8 cellular contexts compared by ENCODE assay signal in genomic region chr2:199955339-199956061, GRCh38. TPM values are rescaled to one million over a fixed set of nuclear protein-coding genes. Genes with fewer than 3 reads are reported as not detected.
DNase-seq lines count a peak whose midpoint lies in the region; ATAC-seq and TF ChIP-seq lines count a peak whose summit lies in the region.

MAIP1 (plus strand) TSS chr2:199955582; CDS start chr2:199955799, 217 bp downstream.
TYW5 (minus strand) TSS chr2:199955491; CDS start chr2:199955470, 21 bp downstream.

- in situ Hi-C loops in transverse colon (cut with MboI; ENCODE audit: low pct_ligation_motif_present in 1 of 4, low pct_unique_long_range_greater_than_20kb in 1 of 4, low sequenced_read_pairs in 3 of 4): loop anchor here in 1 of 4 donors (25.0 kb wide), 1 partner anchor 757 kb away; no protein-coding TSS in a partner anchor

- H3K4ac ChIP-seq in trophoblast cell (ENCODE audit: low read depth, low read length): peak within 1 kb of the TSS; percentile 92

- peaks cover 16% of the 10 kb centered on the region for H3K36me3 ChIP-seq in cardiac muscle cell
- peaks cover under 1 to 1% of the 10 kb centered on the region in 2 experiments for H3K36me3 ChIP-seq in trophoblast cell (ENCODE audit: control insufficient read depth in 1 of 2, insufficient read depth in 2 of 2, low read length in 2 of 2)
- H3K36me3 ChIP-seq in transverse colon: peaks cover 0 to 13% (median 3%) of the 10 kb centered on the region in 4 donors

- peaks cover 14% of the 10 kb centered on the region for H3K79me2 ChIP-seq in trophoblast cell (ENCODE audit: control insufficient read depth, insufficient read depth, low read length, poor library complexity)

- peak within 1 kb of the TSS; percentile 82 for H3K14ac ChIP-seq in trophoblast cell (ENCODE audit: low read length)

- peak; percentile 45 for DNase-seq in NCI-H128 (lab: John Stamatoyannopoulos, UW; ENCODE audit: unreplicated experiment)
- DNase-seq in SW 1271 (lab: John Stamatoyannopoulos, UW): peak; percentile 64 to 91
- DNase-seq in activated naive CD8-positive, alpha-beta T cell treated with anti-CD3 and anti-CD28 coated beads, Interleukin-2, amount 50 U/mL, for 16 hours (ENCODE audit: low read depth, low spot score): peak; percentile 51
- peak; percentile 87 to 88 for DNase-seq in cardiac muscle cell (ENCODE audit: low read depth in 1 of 2, low spot score in 1 of 2)
- peak; percentile 69 to 83 for DNase-seq in trophoblast cell
- DNase-seq in transverse colon: peak; percentile 86

- WGBS in trophoblast cell (ENCODE audit: extremely low coverage, insufficient coverage, insufficient read length): no CpG with 5 or more reads among the region's 64 CpGs
- 0% methylated on average over 42 of the region's 64 CpGs; no CpG with 5 or more reads in 1 of the 2 donors for WGBS in transverse colon (ENCODE audit: low coverage in 1 of 2), 2 donors

- H3K4me3 ChIP-seq in GM12875 (ENCODE audit: low read depth, low read length) (peak within 1 kb of the TSS; percentile 85), cardiac muscle cell (peak within 1 kb of the TSS; percentile 71), trophoblast cell (ENCODE audit: low read depth, low read length) (peak within 1 kb of the TSS; percentile 98), transverse colon (peak within 1 kb of the TSS; percentile 56 to 98 (median 84))

- peak within 1 kb of the TSS; percentile 98 for H3K18ac ChIP-seq in trophoblast cell (ENCODE audit: low read length)

- TF ChIP-seq EP300 in transverse colon (IDR thresholded peaks at IDR 0.05; ENCODE audit: low read depth): no peak

- H4K91ac ChIP-seq in trophoblast cell (ENCODE audit: low read depth, low read length): peak within 1 kb of the TSS; percentile 92

- no peaks in the 10 kb centered on the region for H3K9me3 ChIP-seq in cardiac muscle cell (ENCODE audit: low read depth)
- H3K9me3 ChIP-seq in trophoblast cell (ENCODE audit: insufficient read depth, low read depth, low read length): no peaks in the 10 kb centered on the region
- H3K9me3 ChIP-seq in transverse colon: no peaks in the 10 kb centered on the region

- peak within 1 kb of the TSS; percentile 98 for H2AFZ ChIP-seq in trophoblast cell (ENCODE audit: insufficient read depth, low read length, poor library complexity)

- peak within 1 kb of the TSS; percentile 20 for H2AK5ac ChIP-seq in trophoblast cell (ENCODE audit: low read length)

- H4K8ac ChIP-seq in trophoblast cell (ENCODE audit: low read depth, low read length): peak within 1 kb of the TSS; percentile 97

- ATAC-seq in HG02759 (IDR thresholded peaks at IDR 0.05; ENCODE audit: unreplicated experiment): peak; percentile 85

- peak; percentile 84 for TF ChIP-seq POLR2A in transverse colon (IDR thresholded peaks at IDR 0.05)

- peak within 1 kb of the TSS; percentile 97 for H3K9ac ChIP-seq in trophoblast cell (ENCODE audit: low read length)

- H3K27ac ChIP-seq in cardiac muscle cell: peak within 1 kb of the TSS; percentile 99
- peak within 1 kb of the TSS; percentile 98 for H3K27ac ChIP-seq in trophoblast cell (ENCODE audit: low read depth, low read length)
- H3K27ac ChIP-seq in transverse colon: peak within 1 kb of the TSS; percentile 92 to 96 (median 94)

- H3K4me1 ChIP-seq in cardiac muscle cell (ENCODE audit: low read depth) (peaks cover 11% of the 10 kb centered on the region), trophoblast cell (ENCODE audit: control insufficient read depth in 1 of 2, insufficient read depth in 2 of 2, low read length in 2 of 2) (peaks cover 0 to 8% of the 10 kb centered on the region in 2 experiments), transverse colon (peaks cover 12 to 47% (median 24%) of the 10 kb centered on the region in 4 donors)

- peak within 1 kb of the TSS; percentile 97 for H2BK120ac ChIP-seq in trophoblast cell (ENCODE audit: insufficient read depth, low read length, poor library complexity)

- H2BK12ac ChIP-seq in trophoblast cell (ENCODE audit: low read length): peak within 1 kb of the TSS; percentile 66

- TF ChIP-seq CTCF in GM12875 (IDR thresholded peaks at IDR 0.05; ENCODE audit: borderline replicate concordance, insufficient read depth, low read depth, low read length): peak; percentile 27; the same call in 1 of the 2 replicates
- TF ChIP-seq CTCF in cardiac muscle cell (IDR thresholded peaks at IDR 0.05; ENCODE audit: low read depth, low read length): peak; percentile 25
- TF ChIP-seq CTCF in transverse colon (IDR thresholded peaks at IDR 0.05): peak in 4 of 5 experiments; percentile 12 to 34 (median 30)

- peak within 1 kb of the TSS; percentile 97 for H2BK5ac ChIP-seq in trophoblast cell (ENCODE audit: low read depth, low read length, poor library complexity)

- H3K79me1 ChIP-seq in trophoblast cell (ENCODE audit: low read length): peaks cover 10% of the 10 kb centered on the region

- H3K23ac ChIP-seq in trophoblast cell (ENCODE audit: low read length): no peak within 1 kb of the TSS

- peak within 1 kb of the TSS; percentile 74 for H3K4me2 ChIP-seq in trophoblast cell (ENCODE audit: low read length)

- intact Hi-C loops in transverse colon (cut with DNase I; ENCODE audit: low total_unique reads): no loop called here

- H3K27me3 ChIP-seq in cardiac muscle cell (no peaks in the 10 kb centered on the region), trophoblast cell (ENCODE audit: insufficient read depth, low read length) (no peaks in the 10 kb centered on the region), transverse colon (no peaks in the 10 kb centered on the region)

- H4K12ac ChIP-seq in trophoblast cell (ENCODE audit: low read depth, low read length): peak within 1 kb of the TSS; percentile 95

RNA-seq across cellular contexts. Expression of gene MAIP1, which starts in this region (rescaled TPM):
- total RNA-seq in cardiac muscle cell: 33.7 and 50.8 TPM in 2 replicates
- polyA plus RNA-seq in cardiac muscle cell: 28.3 and 30.6 TPM in 2 replicates
- polyA plus RNA-seq in trophoblast cell (2013): 17.8 and 18.6 TPM in 2 replicates
- total RNA-seq in transverse colon: 100 to 1,000 TPM in 1 of 4 donors, 10 to 100 TPM in 3; 19.1 to 104 (median 33.2) TPM

RNA-seq across cellular contexts. Expression of gene TYW5, which starts in this region (rescaled TPM):
- total RNA-seq in cardiac muscle cell (5.2 and 8.8 TPM in 2 replicates), transverse colon (10 to 100 TPM in 2 of 4 donors, 1 to 10 TPM in 2; 4.9 to 27.1 (median 11.4) TPM)
- 6.3 and 6.4 TPM in 2 replicates for polyA plus RNA-seq in cardiac muscle cell
- polyA plus RNA-seq in trophoblast cell (2013): 4.1 and 4.4 TPM in 2 replicates

Comparison
In these comparisons a context has a peak if more than half of its experiments do, and no peak if none do; other contexts are left out.
1. Peak in every context shown above with its lines: DNase-seq, ATAC-seq, H3K4me3 ChIP-seq and H3K27ac ChIP-seq.